In the genomic region with DNA sequence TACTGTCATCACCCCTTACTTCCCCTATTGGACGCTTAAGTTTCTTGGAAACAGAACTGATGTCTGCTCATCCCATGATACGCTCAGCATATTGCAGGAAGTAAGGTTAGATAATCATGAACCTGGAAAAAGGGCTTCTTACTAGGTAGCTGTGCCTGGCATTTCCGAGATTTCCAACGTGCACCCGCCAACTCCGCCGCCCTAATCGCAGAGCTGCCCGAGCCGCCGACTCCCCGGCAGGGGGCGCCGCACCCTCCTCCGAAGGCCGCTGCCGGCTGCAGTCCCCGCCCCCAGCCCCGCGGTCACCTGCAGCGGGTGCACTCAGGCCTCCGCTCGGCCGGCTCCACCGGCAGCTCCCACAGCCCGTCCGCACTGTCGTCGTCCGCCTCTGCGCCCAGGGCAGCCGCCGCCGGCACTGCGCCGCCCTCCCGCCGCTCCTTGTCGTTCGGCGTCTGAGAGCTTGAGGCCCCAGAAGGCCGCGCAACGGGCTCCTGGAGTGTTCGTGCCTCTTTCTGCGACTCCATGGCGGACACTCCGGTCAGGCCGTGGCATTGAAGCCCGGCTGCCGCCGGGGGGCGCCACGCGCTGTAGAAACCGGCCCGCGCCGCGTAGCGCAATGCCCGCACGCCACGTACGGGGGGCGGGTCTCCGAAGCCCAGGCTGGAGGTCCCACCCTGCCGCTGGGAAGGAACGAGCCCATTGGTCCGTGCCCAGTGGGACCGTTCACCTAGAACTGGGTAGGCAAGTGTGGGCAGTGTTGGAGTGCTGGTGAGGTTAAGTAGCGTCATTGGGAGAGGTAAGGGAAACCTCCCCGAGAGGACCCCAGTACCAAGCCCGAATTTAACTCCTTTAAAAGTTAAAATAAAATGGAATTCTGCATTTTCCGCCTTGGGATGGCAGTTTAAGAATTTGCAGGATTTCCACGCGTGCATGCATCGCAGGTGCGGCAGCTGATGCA, we compare ENCODE assay signal across 8 cellular contexts. TPM values are rescaled to one million over a fixed set of nuclear protein-coding genes. Genes with fewer than 3 reads are reported as not detected.
A peak's percentile ranks its signal among the peaks of the same experiment; 100 is the strongest.
DNase-seq lines count a peak whose midpoint lies in the region; ATAC-seq and TF ChIP-seq lines count a peak whose summit lies in the region.

A gene with protein sequence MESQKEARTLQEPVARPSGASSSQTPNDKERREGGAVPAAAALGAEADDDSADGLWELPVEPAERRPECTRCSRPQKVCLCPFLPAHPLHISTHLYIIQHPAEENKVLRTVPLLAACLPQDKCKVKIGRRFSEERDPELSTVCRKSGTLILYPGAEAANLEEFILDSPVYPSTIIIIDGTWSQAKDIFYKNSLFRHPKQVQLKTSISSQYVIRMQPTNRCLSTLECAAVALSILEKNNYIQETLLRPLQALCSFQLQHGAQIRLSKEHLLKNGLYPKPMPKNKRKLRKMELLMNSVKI (minus strand): TSS at position 560 of the 958 bp plus-strand sequence. CDS start 36 bp downstream, at position 524.

- H3K27me3 ChIP-seq in BLaER1: no peaks in the 10 kb centered on the region

- H3K4me2 ChIP-seq in BLaER1: peak within 1 kb of the TSS; percentile 81

- H3K4me1 ChIP-seq in BLaER1: peaks cover 39% of the 10 kb centered on the region

- DNase-seq in GM19238 (ENCODE audit: insufficient read length, low spot score): peak; percentile 87
- DNase-seq in NCI-H460 (ENCODE audit: extremely low read depth, low read depth): peak; percentile 92
- DNase-seq in activated CD4-positive, alpha-beta T cell treated with anti-CD3 and anti-CD28 coated beads for 24 hours (ENCODE audit: low read depth in 2 of 2): peak; percentile 89 to 91
- DNase-seq in choroid plexus epithelial cell (ENCODE audit: low read depth): peak; percentile 95
- peak; percentile 96 for DNase-seq in kidney tubule cell (ENCODE audit: low spot score)
- peak; percentile 78 to 85 for DNase-seq in stimulated activated CD4-positive, alpha-beta T cell treated with anti-CD3 and anti-CD28 coated beads, Interleukin-1b, Interleukin-23, amount 100 ng/mL, for 1 hour (ENCODE audit: low read depth in 2 of 2)

- H3K9ac ChIP-seq in BLaER1: peak within 1 kb of the TSS; percentile 89

- TF ChIP-seq CTCF in choroid plexus epithelial cell (conservative IDR thresholded peaks at IDR 0.05; ENCODE audit: low read depth, low read length): peak; percentile 74

- no peaks in the 10 kb centered on the region for H3K36me3 ChIP-seq in BLaER1

- no peaks in the 10 kb centered on the region for H4K20me1 ChIP-seq in BLaER1

- H3K4me3 ChIP-seq in BLaER1 (peak within 1 kb of the TSS; percentile 80), choroid plexus epithelial cell (ENCODE audit: low read depth, low read length) (peak within 1 kb of the TSS; percentile 79)

- H3K9me3 ChIP-seq in BLaER1: no peaks in the 10 kb centered on the region

- peak within 1 kb of the TSS; percentile 89 for H3K27ac ChIP-seq in BLaER1

- ATAC-seq in HG03439 (IDR thresholded peaks at IDR 0.05; ENCODE audit: unreplicated experiment): peak; percentile 97

RNA-seq across cellular contexts. Expression of the gene that starts here (rescaled TPM):
- 24.7 and 25.2 TPM in 2 replicates for total RNA-seq in NCI-H460 (2014; rRNA removed; shearing (Covaris generic))
- polyA plus RNA-seq in NCI-H460 (2014; cell fraction: nucleus; rRNA removed): 4.0 and 8.9 TPM in 2 replicates

Comparison
In these comparisons a context has a peak if more than half of its experiments do, and no peak if none do; other contexts are left out.
1. Peak in every context shown above with its lines: DNase-seq, ATAC-seq, H3K4me3 ChIP-seq and H3K27ac ChIP-seq.